ENCODE assay signal across 9 cellular contexts in the genomic region with DNA sequence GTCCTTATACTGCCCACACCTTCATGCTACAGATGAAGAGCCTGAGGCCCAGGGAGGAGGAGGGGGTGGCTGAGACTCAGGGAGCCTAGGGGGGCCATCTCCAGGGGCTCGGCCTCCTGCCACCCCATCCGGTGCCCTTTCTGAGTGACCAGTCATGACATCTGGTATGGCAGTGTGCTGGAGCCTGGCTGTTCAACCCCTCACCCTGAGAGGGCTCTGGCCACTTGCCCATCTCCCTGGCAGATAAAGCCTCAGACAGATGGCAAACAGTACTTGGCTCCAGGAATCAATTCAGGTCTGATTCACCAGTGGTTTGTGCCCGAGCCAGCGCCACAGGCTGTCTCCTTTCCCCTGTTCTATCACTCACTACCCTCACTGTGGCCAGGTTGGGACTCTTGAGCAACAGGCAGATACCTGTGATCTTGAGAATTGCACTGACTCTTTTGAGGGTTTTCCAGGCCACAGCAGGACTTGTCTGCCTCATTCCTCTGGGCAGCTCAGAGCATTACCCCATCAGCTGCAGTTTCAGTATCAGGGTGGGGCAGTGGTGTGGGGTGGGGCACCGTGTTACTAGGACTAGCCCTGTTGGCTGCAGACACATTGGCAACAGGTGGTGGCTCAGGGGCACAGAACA. TPM values are rescaled to one million over a fixed set of nuclear protein-coding genes. Genes with fewer than 3 reads are reported as not detected.
DNase-seq lines count a peak whose midpoint lies in the region; ATAC-seq and TF ChIP-seq lines count a peak whose summit lies in the region.
"Had no signal": no experiment of that assay in that cellular context is flagged by ENCODE, and none has a peak within 500 bp of the region (broad histone marks: within the 10 kb centered on the region; RNA-seq: fewer than 3 reads in every experiment).

No MANE protein-coding gene starts in this region.

- peaks cover 19% of the 10 kb centered on the region for H3K4me1 Mint-ChIP-seq in activated T-cell treated with anti-CD3 and anti-CD28 coated beads, Interleukin-2, amount 50 U/mL, for 24 hours (ENCODE audit: low read depth)

- H3K4me3 ChIP-seq in RWPE2 (ENCODE audit: severe bottlenecking) (no peak overlapping the region), transverse colon (no peak overlapping the region)

- H3K36me3 Mint-ChIP-seq in activated T-cell treated with anti-CD3 and anti-CD28 coated beads, Interleukin-2, amount 50 U/mL, for 24 hours (ENCODE audit: low read depth) = peaks cover 60% of the 10 kb centered on the region

- H3K9me3 ChIP-seq in RWPE2 (ENCODE audit: severe bottlenecking) = no peaks in the 10 kb centered on the region
- no peaks in the 10 kb centered on the region for H3K9me3 ChIP-seq in transverse colon

- H3K27me3 ChIP-seq in RWPE2 (ENCODE audit: insufficient read depth, poor library complexity, severe bottlenecking) (no peaks in the 10 kb centered on the region), transverse colon (no peaks in the 10 kb centered on the region)

- H3K9me3 Mint-ChIP-seq in activated T-cell treated with anti-CD3 and anti-CD28 coated beads, Interleukin-2, amount 50 U/mL, for 24 hours = no peaks in the 10 kb centered on the region

- no peak for TF ChIP-seq POLR2A in transverse colon (IDR thresholded peaks at IDR 0.05)

- H3K36me3 ChIP-seq in RWPE2 (ENCODE audit: low read depth) (peaks cover 17% of the 10 kb centered on the region), transverse colon (peaks cover 0 to 2% (median 0%) of the 10 kb centered on the region in 4 donors)

- intact Hi-C loops in cardiac septum (cut with DNase I) = loop anchor here (5.0 to 10.0 kb wide), 2 partner anchors 218 to 235 kb away; a partner anchor contains a TSS
- intact Hi-C loops in transverse colon (cut with DNase I; ENCODE audit: low total_unique reads) = loop anchor here (5.0 kb wide), 1 partner anchor 140 kb away; no protein-coding TSS in a partner anchor

- no peak for TF ChIP-seq EP300 in transverse colon (IDR thresholded peaks at IDR 0.05; ENCODE audit: low read depth)

- 31% methylated on average over 5 of the region's 5 CpGs; no CpG with 5 or more reads in 1 of the 2 donors for WGBS in transverse colon (ENCODE audit: low coverage in 1 of 2), 2 donors

- no peak overlapping the region for H3K4me3 Mint-ChIP-seq in activated T-cell treated with anti-CD3 and anti-CD28 coated beads, Interleukin-2, amount 50 U/mL, for 24 hours

- peak overlapping the region; percentile 64 for H3K27ac Mint-ChIP-seq in activated T-cell treated with anti-CD3 and anti-CD28 coated beads, Interleukin-2, amount 50 U/mL, for 24 hours

- no peaks in the 10 kb centered on the region for H3K27me3 Mint-ChIP-seq in activated T-cell treated with anti-CD3 and anti-CD28 coated beads, Interleukin-2, amount 50 U/mL, for 24 hours

- TF ChIP-seq CTCF in RWPE2 (IDR thresholded peaks at IDR 0.05; ENCODE audit: poor library complexity, severe bottlenecking) = no peak
- no peak for TF ChIP-seq CTCF in transverse colon (IDR thresholded peaks at IDR 0.05)

- H3K4me1 ChIP-seq in RWPE2 (ENCODE audit: insufficient read depth, poor library complexity, severe bottlenecking) = peaks cover 16% of the 10 kb centered on the region
- peaks cover 0 to 28% (median 12%) of the 10 kb centered on the region in 4 donors for H3K4me1 ChIP-seq in transverse colon

- DNase-seq in activated T-cell treated with anti-CD3 and anti-CD28 coated beads, Interleukin-2, amount 50 U/mL, for 24 hours = peak; percentile 32
- no peak for DNase-seq in activated T-cell treated with anti-CD3 and anti-CD28 coated beads, Interleukin-2, amount 50 U/mL, for 48 hours
- DNase-seq in RWPE2 (ENCODE audit: low spot score) (peak; percentile 87), cardiac septum (ENCODE audit: low spot score) (peak; percentile 73), transverse colon (peak; percentile 80), NOMO-1 (lab: John Stamatoyannopoulos, UW; ENCODE audit: unreplicated experiment in 2 of 2) (no peak)
- no peak for DNase-seq in activated CD4-positive, CD25-positive, alpha-beta regulatory T cell treated with anti-CD3 and anti-CD28 coated beads, Interleukin-2, amount 50 U/mL, for 72 hours

- peak overlapping the region; percentile 66 for H3K27ac ChIP-seq in RWPE2 (ENCODE audit: poor library complexity, severe bottlenecking)
- peak overlapping the region; percentile 57 to 74 (median 59) for H3K27ac ChIP-seq in transverse colon
- H3K27ac ChIP-seq: C4-2B had no signal

- ATAC-seq in RWPE2 (ENCODE audit: low read depth) (peak; percentile 91), HG03354 (IDR thresholded peaks at IDR 0.05; ENCODE audit: poor library complexity, severe bottlenecking, unreplicated experiment) (no peak)

- in situ Hi-C loops in transverse colon (cut with MboI; ENCODE audit: low pct_ligation_motif_present in 1 of 4, low pct_unique_long_range_greater_than_20kb in 1 of 4, low sequenced_read_pairs in 3 of 4) = loop anchor here in 2 of 4 donors (10.0 to 25.0 kb wide), 2 partner anchors 138 to 145 kb away; no protein-coding TSS in a partner anchor

RNA-seq across cellular contexts. Expression of a gene that starts 22.8 kb away (rescaled TPM):
- total RNA-seq in cardiac septum (148 TPM), transverse colon (100 to 1,000 TPM; 110 to 177 (median 144) TPM)

Comparison
In these comparisons a context has a peak if more than half of its experiments do, and no peak if none do; other contexts are left out.
1. DNase-seq: peak in activated T-cell treated with anti-CD3 and anti-CD28 coated beads, Interleukin-2, amount 50 U/mL, for 24 hours (single experiment), RWPE2 (single experiment), cardiac septum (single experiment) and transverse colon (single experiment); none in activated T-cell treated with anti-CD3 and anti-CD28 coated beads, Interleukin-2, amount 50 U/mL, for 48 hours (0 of 2), NOMO-1 (0 of 2) and activated CD4-positive, CD25-positive, alpha-beta regulatory T cell treated with anti-CD3 and anti-CD28 coated beads, Interleukin-2, amount 50 U/mL, for 72 hours (single experiment).